13 cellular contexts compared by ENCODE assay signal in genomic region chr9:123607987-123608565, GRCh38.
DNase-seq lines count a peak whose midpoint lies in the region; ATAC-seq lines count a peak whose summit lies in the region.
"Had no signal": no experiment of that assay in that cellular context is flagged by ENCODE, and none has a peak within 500 bp of the region (broad histone marks: within the 10 kb centered on the region; RNA-seq: fewer than 3 reads in every experiment).

No MANE protein-coding gene starts in this region.

- H3K9me3 Mint-ChIP-seq in effector memory CD8-positive, alpha-beta T cell, result no peaks in the 10 kb centered on the region
- H3K9me3 Mint-ChIP-seq in activated CD4-positive, alpha-beta T cell treated with anti-CD3 and anti-CD28 coated beads for 36 hours (ENCODE audit: low read depth), result no peaks in the 10 kb centered on the region
- H3K9me3 Mint-ChIP-seq: activated T-cell treated with anti-CD3 and anti-CD28 coated beads, Interleukin-2, amount 50 U/mL, for 24 hours; T-helper 2 cell treated with Interferon-gamma antibody and Interleukin-4, amounts not matched to agents 5 μg/mL and 100 μg/mL, for 36 hours had no signal

- CTCF ChIA-PET in activated CD4-positive, alpha-beta T cell treated with anti-CD3 and anti-CD28 coated beads for 36 hours (lab: Charles Lee), result interaction anchor here (0.5 kb wide), 1 partner anchor 146 kb away, joined by 3 read pairs; no protein-coding TSS in a partner anchor

- H3K4me1 Mint-ChIP-seq in effector memory CD8-positive, alpha-beta T cell (ENCODE audit: low read depth in 2 of 2), result no peaks in the 10 kb centered on the region
- no peaks in the 10 kb centered on the region for H3K4me1 Mint-ChIP-seq in activated CD4-positive, alpha-beta T cell treated with anti-CD3 and anti-CD28 coated beads for 36 hours

- H3K27me3 ChIP-seq in GM23248 (replicated peaks; ENCODE audit: insufficient read depth), result no peaks in the 10 kb centered on the region
- H3K27me3 ChIP-seq: breast epithelium had no signal

- in situ Hi-C loops in GM23248 (cut with MboI), result no loop called here

- H4K20me1 ChIP-seq in GM23248 (ENCODE audit: insufficient read depth), result no peaks in the 10 kb centered on the region

- no peak for DNase-seq in effector memory CD8-positive, alpha-beta T cell
- no peak for DNase-seq in GM23248
- no peak for DNase-seq in activated CD4-positive, alpha-beta T cell treated with anti-CD3 and anti-CD28 coated beads for 36 hours
- DNase-seq in activated gamma-delta T cell (lab: John Stamatoyannopoulos, UW), result no peak
- DNase-seq: activated T-cell treated with anti-CD3 and anti-CD28 coated beads, Interleukin-2, amount 50 U/mL, for 24 hours; NCI-H748 treated with DMSO at 0.1 percent for 48 hours had no signal

- no peaks in the 10 kb centered on the region for H3K9me3 ChIP-seq in GM23248 (ENCODE audit: low read depth)
- H3K9me3 ChIP-seq: breast epithelium, prostate gland had no signal

- H3K4me3 Mint-ChIP-seq in effector memory CD8-positive, alpha-beta T cell, result no peak overlapping the region
- H3K4me3 Mint-ChIP-seq in activated CD4-positive, alpha-beta T cell treated with anti-CD3 and anti-CD28 coated beads for 36 hours, result no peak overlapping the region
- H3K4me3 Mint-ChIP-seq: activated T-cell treated with anti-CD3 and anti-CD28 coated beads, Interleukin-2, amount 50 U/mL, for 24 hours; T-helper 2 cell treated with Interferon-gamma antibody and Interleukin-4, amounts not matched to agents 5 μg/mL and 100 μg/mL, for 36 hours had no signal

- H3K4me3 ChIP-seq in GM23248, result no peak overlapping the region
- H3K4me3 ChIP-seq: breast epithelium, prostate gland had no signal

- WGBS in GM23248 (ENCODE audit: low coverage in 1 of 2, low lambda C conversion rate in 2 of 2, missing lambda C conversion rate in 2 of 2), 2 experiments, result 94 to 97% methylated on average over 10 of the region's 10 CpGs

- peaks cover 16% of the 10 kb centered on the region; the same call in 1 of the 2 replicates for H3F3A ChIP-seq in GM23248 (ENCODE audit: insufficient read depth)

- H3K4me1 ChIP-seq in GM23248 (ENCODE audit: insufficient read depth), result peaks cover 9% of the 10 kb centered on the region; the same call in 1 of the 2 replicates
- H3K4me1 ChIP-seq: breast epithelium, prostate gland had no signal

- intact Hi-C loops in activated CD4-positive, alpha-beta T cell treated with anti-CD3 and anti-CD28 coated beads for 36 hours (cut with DNase I, micrococcal nuclease), result no loop called here

- H2AFZ ChIP-seq in GM23248, result no peak overlapping the region

- no peak overlapping the region for H3K27ac Mint-ChIP-seq in effector memory CD8-positive, alpha-beta T cell
- H3K27ac Mint-ChIP-seq in activated CD4-positive, alpha-beta T cell treated with anti-CD3 and anti-CD28 coated beads for 36 hours, result no peak overlapping the region
- H3K27ac Mint-ChIP-seq: activated T-cell treated with anti-CD3 and anti-CD28 coated beads, Interleukin-2, amount 50 U/mL, for 24 hours; T-helper 2 cell treated with Interferon-gamma antibody and Interleukin-4, amounts not matched to agents 5 μg/mL and 100 μg/mL, for 36 hours had no signal

- no peaks in the 10 kb centered on the region for H3K27me3 Mint-ChIP-seq in effector memory CD8-positive, alpha-beta T cell
- no peaks in the 10 kb centered on the region for H3K27me3 Mint-ChIP-seq in activated CD4-positive, alpha-beta T cell treated with anti-CD3 and anti-CD28 coated beads for 36 hours
- H3K27me3 Mint-ChIP-seq: activated T-cell treated with anti-CD3 and anti-CD28 coated beads, Interleukin-2, amount 50 U/mL, for 24 hours had no signal

- no peaks in the 10 kb centered on the region for H3K36me3 ChIP-seq in GM23248 (ENCODE audit: low read depth)
- H3K36me3 ChIP-seq: breast epithelium, prostate gland had no signal

- ATAC-seq in GM18870 (IDR thresholded peaks at IDR 0.05; ENCODE audit: unreplicated experiment), result peak; percentile 94
- ATAC-seq in GM21723 (IDR thresholded peaks at IDR 0.05; ENCODE audit: unreplicated experiment), result peak; percentile 97
- peak; percentile 93 for ATAC-seq in HG03175 (IDR thresholded peaks at IDR 0.05; ENCODE audit: unreplicated experiment)
- ATAC-seq in effector memory CD8-positive, alpha-beta T cell (replicated peaks), result peak; percentile 33
- no peak for ATAC-seq in esophagus mucosa
- no peak for ATAC-seq in activated CD4-positive, alpha-beta T cell treated with anti-CD3 and anti-CD28 coated beads for 36 hours

- H3K79me2 ChIP-seq in GM23248 (ENCODE audit: insufficient read depth), result no peaks in the 10 kb centered on the region

- H3K4me2 ChIP-seq in GM23248 (ENCODE audit: unreplicated experiment), result no peak overlapping the region

- POLR2A ChIA-PET in activated CD4-positive, alpha-beta T cell treated with anti-CD3 and anti-CD28 coated beads for 36 hours (lab: Charles Lee), result no interaction called here

- H3K9ac ChIP-seq in GM23248, result no peak overlapping the region

- H3K36me3 Mint-ChIP-seq in effector memory CD8-positive, alpha-beta T cell (ENCODE audit: insufficient read depth), result no peaks in the 10 kb centered on the region
- peaks cover 3% of the 10 kb centered on the region for H3K36me3 Mint-ChIP-seq in activated CD4-positive, alpha-beta T cell treated with anti-CD3 and anti-CD28 coated beads for 36 hours (ENCODE audit: low read depth)

- H3K9me2 ChIP-seq in GM23248 (ENCODE audit: insufficient read depth), result no peaks in the 10 kb centered on the region

- H3K27ac ChIP-seq in GM23248, result no peak overlapping the region
- H3K27ac ChIP-seq: breast epithelium, prostate gland had no signal

Comparison
In these comparisons a context has a peak if more than half of its experiments do, and no peak if none do; other contexts are left out.
1. ATAC-seq: peak in GM18870 (single experiment), GM21723 (single experiment), HG03175 (single experiment) and effector memory CD8-positive, alpha-beta T cell (single experiment); none in esophagus mucosa (single experiment) and activated CD4-positive, alpha-beta T cell treated with anti-CD3 and anti-CD28 coated beads for 36 hours (single experiment).